Comparison of ENCODE assay signal across 26 cellular contexts in the genomic region with DNA sequence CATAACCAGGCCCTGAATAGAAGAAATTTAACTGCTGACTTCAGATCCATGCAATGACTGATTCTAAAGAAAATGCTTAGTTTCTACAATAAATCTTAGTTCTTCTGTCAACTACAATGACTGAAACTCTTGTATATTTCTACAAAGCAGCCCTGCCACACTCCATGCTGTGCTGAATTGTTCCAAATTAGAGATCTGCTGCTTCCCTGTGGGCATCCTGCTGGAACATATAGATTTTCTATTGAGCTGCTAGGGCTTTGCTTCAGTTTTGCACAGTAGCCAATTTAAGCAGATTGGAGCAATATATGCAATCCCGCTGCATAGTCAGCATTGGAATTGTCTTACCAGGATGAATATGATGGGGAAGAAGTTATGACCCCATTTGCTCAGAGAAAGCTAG.
"Had no signal": no experiment of that assay in that cellular context is flagged by ENCODE, and none has a peak within 500 bp of the region (broad histone marks: within the 10 kb centered on the region; RNA-seq: fewer than 3 reads in every experiment).

No MANE protein-coding gene starts in this region.

- H3K27ac ChIP-seq: hepatocyte, left ventricle myocardium inferior, parathyroid adenoma, psoas muscle, right atrium auricular region, right lobe of liver, tibial nerve, uterus had no signal

- H3K27me3 Mint-ChIP-seq: naive thymus-derived CD4-positive, alpha-beta T cell; natural killer cell treated with Interleukin-12 subunit alpha and Interleukin-12 subunit beta and Interleukin-15 and Interleukin-18, amount 100 ng/mL, for 72 hours; stimulated activated memory B cell treated with anti-CD40 and anti-IgM and Interleukin-4, amounts not matched to agents 10 μg/mL and 1 μg/mL and 100 μg/mL, for 72 hours; stimulated activated naive CD8-positive, alpha-beta T cell treated with anti-CD3 and anti-CD28 coated beads, Interleukin-15, amount 100 ng/mL, for 72 hours had no signal

- H3K27me3 ChIP-seq: hepatocyte, right atrium auricular region, right lobe of liver, tibial nerve, uterus had no signal

- DNase-seq: head of caudate nucleus; islet precursor cell; left ventricle myocardium inferior; mesendoderm; naive thymus-derived CD4-positive, alpha-beta T cell; nucleus accumbens; psoas muscle; right lobe of liver; stimulated activated CD4-positive, alpha-beta T cell treated with anti-CD3 and anti-CD28 coated beads, Interleukin-1b, Interleukin-23, amount 100 ng/mL, for 48 hours; stimulated activated CD4-positive, alpha-beta T cell treated with anti-CD3 and anti-CD28 coated beads, Interleukin-2, amount 100 ng/mL, for 48 hours; stimulated activated CD4-positive, alpha-beta T cell treated with anti-CD3 and anti-CD28 coated beads, Interleukin-4, amount 100 ng/mL, for 4 hours; stimulated activated CD8-positive, alpha-beta memory T cell treated with anti-CD3 and anti-CD28 coated beads, Interleukin-4, amount 100 ng/mL, for 48 hours; stimulated activated naive CD4-positive, alpha-beta T cell treated with Interleukin-2 at 50 U/mL for 16 hours; stimulated activated naive CD8-positive, alpha-beta T cell treated with anti-CD3 and anti-CD28 coated beads, Interleukin-15, amount 100 ng/mL, for 72 hours; substantia nigra; uterus had no signal

- H3K9me3 Mint-ChIP-seq: mesothelial cell of epicardium; stimulated activated naive CD8-positive, alpha-beta T cell treated with anti-CD3 and anti-CD28 coated beads, Interleukin-15, amount 100 ng/mL, for 72 hours; type B pancreatic cell had no signal

- H3K4me3 ChIP-seq: hepatocyte, left ventricle myocardium inferior, lung, psoas muscle, right atrium auricular region, right lobe of liver, smooth muscle cell, tibial nerve, uterus had no signal

- ATAC-seq: naive thymus-derived CD4-positive, alpha-beta T cell; natural killer cell treated with Interleukin-12 subunit alpha and Interleukin-12 subunit beta and Interleukin-15 and Interleukin-18, amount 100 ng/mL, for 72 hours; psoas muscle; right lobe of liver; stimulated activated memory B cell treated with anti-CD40 and anti-IgM and Interleukin-4, amounts not matched to agents 10 μg/mL and 1 μg/mL and 100 μg/mL, for 72 hours; stimulated activated naive CD8-positive, alpha-beta T cell treated with anti-CD3 and anti-CD28 coated beads, Interleukin-15, amount 100 ng/mL, for 72 hours had no signal

- H3K27ac Mint-ChIP-seq: mesothelial cell of epicardium; naive thymus-derived CD4-positive, alpha-beta T cell; natural killer cell treated with Interleukin-12 subunit alpha and Interleukin-12 subunit beta and Interleukin-15 and Interleukin-18, amount 100 ng/mL, for 72 hours; stimulated activated memory B cell treated with anti-CD40 and anti-IgM and Interleukin-4, amounts not matched to agents 10 μg/mL and 1 μg/mL and 100 μg/mL, for 72 hours; stimulated activated naive CD8-positive, alpha-beta T cell treated with anti-CD3 and anti-CD28 coated beads, Interleukin-15, amount 100 ng/mL, for 72 hours; type B pancreatic cell had no signal

- H3K79me2 ChIP-seq: hepatocyte, parathyroid adenoma had no signal

- H2AFZ ChIP-seq: hepatocyte, parathyroid adenoma had no signal

- H3K9me3 ChIP-seq: left ventricle myocardium inferior, psoas muscle, right atrium auricular region, right lobe of liver, tibial nerve, uterus had no signal

- H3K4me1 ChIP-seq: left ventricle myocardium inferior, parathyroid adenoma, psoas muscle, right atrium auricular region, right lobe of liver, tibial nerve, uterus had no signal

- H3K4me2 ChIP-seq: hepatocyte, smooth muscle cell had no signal

- H3K36me3 Mint-ChIP-seq: mesothelial cell of epicardium; naive thymus-derived CD4-positive, alpha-beta T cell; natural killer cell treated with Interleukin-12 subunit alpha and Interleukin-12 subunit beta and Interleukin-15 and Interleukin-18, amount 100 ng/mL, for 72 hours; stimulated activated memory B cell treated with anti-CD40 and anti-IgM and Interleukin-4, amounts not matched to agents 10 μg/mL and 1 μg/mL and 100 μg/mL, for 72 hours; type B pancreatic cell had no signal

- H3K4me3 Mint-ChIP-seq: mesothelial cell of epicardium; naive thymus-derived CD4-positive, alpha-beta T cell; natural killer cell treated with Interleukin-12 subunit alpha and Interleukin-12 subunit beta and Interleukin-15 and Interleukin-18, amount 100 ng/mL, for 72 hours; stimulated activated memory B cell treated with anti-CD40 and anti-IgM and Interleukin-4, amounts not matched to agents 10 μg/mL and 1 μg/mL and 100 μg/mL, for 72 hours; stimulated activated naive CD8-positive, alpha-beta T cell treated with anti-CD3 and anti-CD28 coated beads, Interleukin-15, amount 100 ng/mL, for 72 hours; type B pancreatic cell had no signal

- H3K4me1 Mint-ChIP-seq: naive thymus-derived CD4-positive, alpha-beta T cell; stimulated activated memory B cell treated with anti-CD40 and anti-IgM and Interleukin-4, amounts not matched to agents 10 μg/mL and 1 μg/mL and 100 μg/mL, for 72 hours; stimulated activated naive CD8-positive, alpha-beta T cell treated with anti-CD3 and anti-CD28 coated beads, Interleukin-15, amount 100 ng/mL, for 72 hours had no signal

- H3K9ac ChIP-seq: parathyroid adenoma had no signal

- H3K36me3 ChIP-seq: left ventricle myocardium inferior, right atrium auricular region, right lobe of liver, tibial nerve, uterus had no signal
